12 cellular contexts compared by ENCODE assay signal in genomic region chr6:32819729-32820128, GRCh38. TPM values are rescaled to one million over a fixed set of nuclear protein-coding genes. Genes with fewer than 3 reads are reported as not detected.
A peak's percentile ranks its signal among the peaks of the same experiment; 100 is the strongest.
DNase-seq lines count a peak whose midpoint lies in the region; ATAC-seq and TF ChIP-seq lines count a peak whose summit lies in the region.
"Had no signal": no experiment of that assay in that cellular context is flagged by ENCODE, and none has a peak within 500 bp of the region (broad histone marks: within the 10 kb centered on the region; RNA-seq: fewer than 3 reads in every experiment).

No MANE protein-coding gene starts in this region.

- H3K56ac ChIP-seq in mesendoderm (ENCODE audit: low read length) = no peak overlapping the region

- H3K79me1 ChIP-seq in mesendoderm (ENCODE audit: low read length) = no peaks in the 10 kb centered on the region

- BruUV-seq in MCF 10A (replicated peaks; lab: Mats Ljungman, UMichigan) = no TSS peak

- H3K27me3 ChIP-seq in mesendoderm (ENCODE audit: insufficient read depth, low read length, poor library complexity) (no peaks in the 10 kb centered on the region), body of pancreas (no peaks in the 10 kb centered on the region)
- H3K27me3 ChIP-seq: upper lobe of right lung had no signal

- no peak overlapping the region for H2BK120ac ChIP-seq in mesendoderm (ENCODE audit: low read depth, low read length)

- no CpG with 5 or more reads among the region's 3 CpGs for WGBS in mesendoderm (ENCODE audit: extremely low coverage, insufficient coverage, low lambda C conversion rate)
- WGBS in body of pancreas, 2 donors = 64 to 69% methylated on average over 3 of the region's 3 CpGs

- CTCF ChIA-PET in MCF 10A (lab: Yijun Ruan, JAX) = interaction anchor here (0.5 to 3.3 kb wide), 5 partner anchors 19 to 1208 kb away, joined by 3 to 25 read pairs (median 4); partner anchors contain the start of genes PSMB9, TAP1 and TAP2

- H3K4ac ChIP-seq in mesendoderm (ENCODE audit: low read depth, low read length) = no peak overlapping the region

- no peak overlapping the region for H4K5ac ChIP-seq in mesendoderm (ENCODE audit: low read length)

- no peak overlapping the region for H3K4me2 ChIP-seq in mesendoderm (ENCODE audit: low read length)

- H2BK5ac ChIP-seq in mesendoderm (ENCODE audit: low read length) = no peak overlapping the region

- H3K4me1 Mint-ChIP-seq in MCF 10A (ENCODE audit: insufficient read depth, unreplicated experiment) = peaks cover 20% of the 10 kb centered on the region
- H3K4me1 Mint-ChIP-seq: neural crest cell had no signal

- no peaks in the 10 kb centered on the region for H3K27me3 Mint-ChIP-seq in MCF 10A (ENCODE audit: insufficient read depth, unreplicated experiment)

- H3K18ac ChIP-seq in mesendoderm (ENCODE audit: low read length) = no peak overlapping the region

- no peak overlapping the region for H2AK5ac ChIP-seq in mesendoderm (ENCODE audit: low read length)

- H3K4me1 ChIP-seq in mesendoderm (ENCODE audit: control insufficient read depth, low read depth, low read length) (no peaks in the 10 kb centered on the region), body of pancreas (no peaks in the 10 kb centered on the region)
- H3K4me1 ChIP-seq: upper lobe of right lung had no signal

- H3K23ac ChIP-seq in mesendoderm (ENCODE audit: low read length) = no peak overlapping the region

- DNase-seq in DMS53 (lab: John Stamatoyannopoulos, UW) = peak; percentile 73
- peak; percentile 98 for DNase-seq in LHCN-M2 (ENCODE audit: low read depth)
- peak; percentile 87 for DNase-seq in MCF 10A (ENCODE audit: unreplicated experiment)
- DNase-seq in mesendoderm = peak; percentile 52
- DNase-seq in body of pancreas = no peak
- DNase-seq in dermis blood vessel endothelial cell = no peak
- DNase-seq in cerebellum (ENCODE audit: low spot score) = no peak
- DNase-seq: stimulated activated CD4-positive, alpha-beta T cell treated with anti-CD3 and anti-CD28 coated beads, Interleukin-4, amount 100 ng/mL, for 4 hours; SW 1271; upper lobe of right lung had no signal

- TF ChIP-seq CTCF in MCF 10A (IDR thresholded peaks at IDR 0.05; ENCODE audit: unreplicated experiment) (no peak), body of pancreas (IDR thresholded peaks at IDR 0.05) (no peak)

- no peaks in the 10 kb centered on the region for H3K36me3 Mint-ChIP-seq in MCF 10A (ENCODE audit: insufficient read depth, unreplicated experiment)

- no peaks in the 10 kb centered on the region for H3K79me2 ChIP-seq in mesendoderm (ENCODE audit: control insufficient read depth, insufficient read depth, low read length)

- no peak overlapping the region for H3K4me3 Mint-ChIP-seq in MCF 10A (ENCODE audit: unreplicated experiment)
- H3K4me3 Mint-ChIP-seq: neural crest cell had no signal

- H3K9me3 ChIP-seq in body of pancreas = no peaks in the 10 kb centered on the region
- H3K9me3 ChIP-seq: upper lobe of right lung had no signal

- no peak overlapping the region for H3K27ac ChIP-seq in mesendoderm (ENCODE audit: low read depth, low read length)
- H3K27ac ChIP-seq in body of pancreas = no peak overlapping the region
- H3K27ac ChIP-seq: upper lobe of right lung had no signal

- TF ChIP-seq POLR2A in body of pancreas (IDR thresholded peaks at IDR 0.05) = no peak

- H2BK15ac ChIP-seq in mesendoderm (replicated peaks; ENCODE audit: low read depth) = no peak overlapping the region

- H3K4me3 ChIP-seq in mesendoderm (ENCODE audit: low read length) (no peak overlapping the region), body of pancreas (no peak overlapping the region)
- H3K4me3 ChIP-seq: upper lobe of right lung had no signal

- H3K9me3 Mint-ChIP-seq in MCF 10A (ENCODE audit: unreplicated experiment) = no peaks in the 10 kb centered on the region
- H3K9me3 Mint-ChIP-seq: neural crest cell had no signal

- H4K8ac ChIP-seq in mesendoderm (ENCODE audit: low read depth, low read length) = no peak overlapping the region

- ATAC-seq in body of pancreas (no peak), GM18520 (IDR thresholded peaks at IDR 0.05; ENCODE audit: unreplicated experiment) (no peak)
- ATAC-seq: upper lobe of right lung had no signal

- no peak overlapping the region for H3K9ac ChIP-seq in mesendoderm (ENCODE audit: low read length)

- POLR2A ChIA-PET in MCF 10A (lab: Yijun Ruan, JAX) = interaction anchor here (0.6 to 3.6 kb wide), 11 partner anchors 13 to 452 kb away, joined by 3 to 28 read pairs (median 4); partner anchors contain the start of genes PSMB8, PSMB9, RPS18 and TAP1

- no peaks in the 10 kb centered on the region for H3K36me3 ChIP-seq in mesendoderm (ENCODE audit: control insufficient read depth, insufficient read depth, low read length)
- no peaks in the 10 kb centered on the region for H3K36me3 ChIP-seq in body of pancreas (replicated peaks in 1 of 2; ENCODE audit: insufficient read depth in 1 of 2, low read depth in 2 of 2)
- H3K36me3 ChIP-seq: upper lobe of right lung had no signal

- intact Hi-C loops in MCF 10A (cut with micrococcal nuclease) = no loop called here
- intact Hi-C loops in body of pancreas (cut with DNase I) = no loop called here

- H3K27ac Mint-ChIP-seq in MCF 10A (ENCODE audit: low read depth, unreplicated experiment) = peak overlapping the region; percentile 60

RNA-seq across cellular contexts. Expression of gene HLA-DOB, which starts 2.9 kb away (rescaled TPM):
- not detected in 2 replicates for total RNA-seq in LHCN-M2 (2014; rRNA removed)
- not detected for polyA plus RNA-seq in LHCN-M2 (2012)
- 0.56 and 0.79 TPM in 2 replicates for total RNA-seq in MCF 10A (2022)
- polyA plus RNA-seq in mesendoderm (2013, experiment 1 of 2) = 0.07 TPM
- polyA plus RNA-seq in mesendoderm (2013, experiment 2 of 2) = 0.04 TPM
- total RNA-seq in body of pancreas = not detected
- not detected in 2 replicates for total RNA-seq in dermis blood vessel endothelial cell
- not detected for total RNA-seq in cerebellum

RNA-seq across cellular contexts. Expression of gene TAP2, which starts 18.8 kb away (rescaled TPM):
- total RNA-seq in LHCN-M2 (2014; rRNA removed) = 6.1 and 6.7 TPM in 2 replicates
- 20.9 TPM for polyA plus RNA-seq in LHCN-M2 (2012)
- 43.3 and 61.2 TPM in 2 replicates for total RNA-seq in MCF 10A (2022)
- polyA plus RNA-seq in mesendoderm (2013, experiment 1 of 2) = 5.4 TPM
- polyA plus RNA-seq in mesendoderm (2013, experiment 2 of 2) = 6.5 TPM
- 10 to 100 TPM in 1 of 2 donors, 1 to 10 TPM in 1; 5.2 to 13.8 TPM for total RNA-seq in body of pancreas
- total RNA-seq in dermis blood vessel endothelial cell = 22.8 and 39.0 TPM in 2 replicates
- total RNA-seq in cerebellum = 4.4 TPM

RNA-seq across cellular contexts. Expression of gene PSMB8, which starts 24.1 kb away (rescaled TPM):
- total RNA-seq in LHCN-M2 (2014; rRNA removed) (39.8 and 55.6 TPM in 2 replicates), MCF 10A (2022) (34.1 and 47.3 TPM in 2 replicates), body of pancreas (10 to 100 TPM in 1 of 2 donors, 1 to 10 TPM in 1; 9.9 to 24.1 TPM), dermis blood vessel endothelial cell (73.5 and 86.4 TPM in 2 replicates), cerebellum (4.0 TPM)
- 63.2 TPM for polyA plus RNA-seq in LHCN-M2 (2012)
- 4.7 TPM for polyA plus RNA-seq in mesendoderm (2013, experiment 1 of 2)
- 3.9 TPM for polyA plus RNA-seq in mesendoderm (2013, experiment 2 of 2)

RNA-seq across cellular contexts. Expression of gene TAP1, which starts 33.8 kb away (rescaled TPM):
- total RNA-seq in LHCN-M2 (2014; rRNA removed) = 50.1 and 56.2 TPM in 2 replicates
- 35.9 TPM for polyA plus RNA-seq in LHCN-M2 (2012)
- 32.3 and 35.2 TPM in 2 replicates for total RNA-seq in MCF 10A (2022)
- 2.0 TPM for polyA plus RNA-seq in mesendoderm (2013, experiment 1 of 2)
- polyA plus RNA-seq in mesendoderm (2013, experiment 2 of 2) = 2.3 TPM
- 10 to 100 TPM in 1 of 2 donors, 1 to 10 TPM in 1; 7.9 to 12.2 TPM for total RNA-seq in body of pancreas
- 52.9 and 93.4 TPM in 2 replicates for total RNA-seq in dermis blood vessel endothelial cell
- 5.3 TPM for total RNA-seq in cerebellum

RNA-seq across cellular contexts. Expression of gene PSMB9, which starts 34.3 kb away (rescaled TPM):
- 9.0 and 20.0 TPM in 2 replicates for total RNA-seq in LHCN-M2 (2014; rRNA removed)
- 37.0 TPM for polyA plus RNA-seq in LHCN-M2 (2012)
- total RNA-seq in MCF 10A (2022) = 3.5 and 4.4 TPM in 2 replicates
- polyA plus RNA-seq in mesendoderm (2013, experiment 1 of 2) = 0.20 TPM
- 0.13 TPM for polyA plus RNA-seq in mesendoderm (2013, experiment 2 of 2)
- 10 to 100 TPM in 1 of 2 donors, 1 to 10 TPM in 1; 4.6 to 14.5 TPM for total RNA-seq in body of pancreas
- total RNA-seq in dermis blood vessel endothelial cell = 29.1 and 68.9 TPM in 2 replicates
- 1.4 TPM for total RNA-seq in cerebellum
- total RNA-seq: neural crest cell had no signal

Comparison
In these comparisons a context has a peak if more than half of its experiments do, and no peak if none do; other contexts are left out.
1. DNase-seq: peak in DMS53 (single experiment), LHCN-M2 (single experiment), MCF 10A (single experiment) and mesendoderm (single experiment); none in body of pancreas (0 of 4), dermis blood vessel endothelial cell (single experiment) and cerebellum (single experiment).